In genomic region chr14:89394920-89395319, GRCh38 we compare ENCODE assay signal across 15 cellular contexts. TPM values are rescaled to one million over a fixed set of nuclear protein-coding genes. Genes with fewer than 3 reads are reported as not detected.
A peak's percentile ranks its signal among the peaks of the same experiment; 100 is the strongest.
DNase-seq lines count a peak whose midpoint lies in the region; ATAC-seq and TF ChIP-seq lines count a peak whose summit lies in the region.
"Had no signal": no experiment of that assay in that cellular context is flagged by ENCODE, and none has a peak within 500 bp of the region (broad histone marks: within the 10 kb centered on the region; RNA-seq: fewer than 3 reads in every experiment).

No MANE protein-coding gene starts in this region.

- TF ChIP-seq CTCF in dorsolateral prefrontal cortex (IDR thresholded peaks at IDR 0.05 in 54 of 56, conservative IDR thresholded peaks at IDR 0.05 in 2 of 56; ENCODE audit: low read depth in 1 of 56, partially characterized antibody in 56 of 56): no peak
- TF ChIP-seq CTCF in BE2C (IDR thresholded peaks at IDR 0.05; ENCODE audit: low read depth, low read length): no peak

- H3K27me3 ChIP-seq in HUES64 (ENCODE audit: insufficient read depth, low read length) (no peaks in the 10 kb centered on the region), dorsolateral prefrontal cortex (no peaks in the 10 kb centered on the region), BE2C (no peaks in the 10 kb centered on the region)
- H3K27me3 ChIP-seq: SJCRH30 had no signal

- intact Hi-C loops in dorsolateral prefrontal cortex (cut with DNase I): loop anchor here in 1 of 2 donors (10.0 kb wide), 1 partner anchor 150 kb away; no protein-coding TSS in a partner anchor

- 0 out of 2 replicates have a peak overlapping the region, but pooled peaks have one; percentile 10 for H3K27ac ChIP-seq in HUES64 (ENCODE audit: low read depth, low read length)
- peak overlapping the region in 51 of 59 donors; percentile 2 to 79 (median 52) for H3K27ac ChIP-seq in dorsolateral prefrontal cortex
- H3K27ac ChIP-seq in temporal lobe (ENCODE audit: low read depth, low read length): peak overlapping the region; percentile 14
- H3K27ac ChIP-seq: SJCRH30 had no signal

- H3K9ac ChIP-seq in HUES64 (ENCODE audit: low read depth, low read length): no peak overlapping the region

- DNase-seq in dorsolateral prefrontal cortex (no peak), occipital lobe (lab: John Stamatoyannopoulos, UW) (peak; percentile 17), BE2C (no peak), NCI-H1092 treated with DMSO at 0.1 percent for 48 hours (lab: John Stamatoyannopoulos, UW) (no peak)
- DNase-seq: H9, NCI-H146, NCI-H2081 treated with DMSO at 0.1 percent for 48 hours, NCI-H226, NCI-H526 treated with DMSO at 0.1 percent for 48 hours, OCI-M1, RPMI8226, SJCRH30 had no signal

- no peak overlapping the region for H3K4me3 ChIP-seq in HUES64 (ENCODE audit: low read length)
- no peak overlapping the region for H3K4me3 ChIP-seq in dorsolateral prefrontal cortex
- no peak overlapping the region for H3K4me3 ChIP-seq in BE2C (ENCODE audit: low read depth, low read length)
- H3K4me3 ChIP-seq: SJCRH30 had no signal

- H3K36me3 ChIP-seq in HUES64 (ENCODE audit: insufficient read depth, low read length) (no peaks in the 10 kb centered on the region), BE2C (no peaks in the 10 kb centered on the region)
- H3K36me3 ChIP-seq: SJCRH30 had no signal

- H3K4me1 ChIP-seq in HUES64 (ENCODE audit: insufficient read depth, low read length) (peaks cover 38% of the 10 kb centered on the region), BE2C (peaks cover 6% of the 10 kb centered on the region)
- H3K4me1 ChIP-seq: SJCRH30 had no signal

- no peaks in the 10 kb centered on the region for H3K9me3 ChIP-seq in HUES64 (ENCODE audit: insufficient read depth, low read depth, low read length)
- H3K9me3 ChIP-seq in BE2C: no peaks in the 10 kb centered on the region
- H3K9me3 ChIP-seq: SJCRH30 had no signal

- 96% methylated on average over 5 of the region's 5 CpGs for WGBS in HUES64

- no peak for ATAC-seq in HG02610 (IDR thresholded peaks at IDR 0.05; ENCODE audit: unreplicated experiment)

RNA-seq across cellular contexts. Expression of gene FOXN3, which starts 22.1 kb away (rescaled TPM):
- polyA plus RNA-seq in HUES64 (2013, experiment 1 of 2): 47.5 TPM
- 48.8 TPM for polyA plus RNA-seq in HUES64 (2013, experiment 2 of 2)
- total RNA-seq in dorsolateral prefrontal cortex (100 to 1,000 TPM in 6 of 120 experiments, 10 to 100 TPM in 114; 44.6 to 136 (median 70.8) TPM), occipital lobe (36.8 TPM), temporal lobe (29.7 TPM)
- polyA plus RNA-seq in BE2C (2012; ENCODE audit: insufficient read depth, insufficient read length, low read depth): 21.9 TPM
